8 cellular contexts compared by ENCODE assay signal in the genomic region with DNA sequence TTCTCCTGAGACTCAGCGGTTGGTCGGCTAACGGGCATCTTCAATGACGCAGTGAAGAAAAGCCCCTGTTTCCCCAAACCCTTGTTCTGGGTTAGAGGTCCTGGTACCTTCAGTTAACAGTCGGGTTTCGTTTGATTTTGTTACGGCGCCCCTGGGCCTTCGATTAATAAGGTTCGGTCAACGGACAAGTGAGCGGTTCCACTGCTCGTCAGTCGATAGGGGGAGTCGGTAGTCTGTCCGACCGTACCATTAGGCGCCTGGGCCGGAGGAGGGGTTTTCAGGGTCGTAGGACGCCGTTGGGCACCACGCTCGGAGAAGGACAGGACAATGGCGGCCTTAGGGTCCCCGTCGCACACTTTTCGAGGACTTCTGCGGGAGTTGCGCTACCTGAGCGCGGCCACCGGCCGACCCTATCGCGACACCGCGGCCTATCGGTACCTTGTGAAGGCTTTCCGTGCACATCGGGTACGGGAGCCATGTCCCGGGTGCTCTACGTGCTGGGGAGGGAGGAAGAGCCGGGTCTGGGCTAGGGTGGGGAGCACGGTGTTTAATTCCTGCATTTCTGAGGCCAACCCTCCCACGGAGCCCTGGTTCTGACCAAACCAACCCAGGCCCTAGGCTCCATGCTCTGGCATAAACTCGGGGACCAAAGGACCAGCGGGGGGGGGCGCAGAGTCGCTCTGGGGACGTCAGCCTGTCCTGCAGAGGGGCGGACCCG. TPM values are rescaled to one million over a fixed set of nuclear protein-coding genes. Genes with fewer than 3 reads are reported as not detected.
DNase-seq lines count a peak whose midpoint lies in the region; ATAC-seq, FAIRE-seq and TF ChIP-seq lines count a peak whose summit lies in the region.

A gene with protein sequence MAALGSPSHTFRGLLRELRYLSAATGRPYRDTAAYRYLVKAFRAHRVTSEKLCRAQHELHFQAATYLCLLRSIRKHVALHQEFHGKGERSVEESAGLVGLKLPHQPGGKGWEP (plus strand): TSS at position 280 of the 718 bp plus-strand sequence. CDS start 48 bp downstream, at position 328.

- WGBS in adrenal gland, 4 donors: 0 to 1% (median 0%) methylated on average over 25 to 54 of the region's 54 CpGs

- H3K27ac ChIP-seq in adrenal gland (peak within 1 kb of the TSS; percentile 93 to 100 (median 100)), upper lobe of right lung (peak within 1 kb of the TSS; percentile 100)

- peak; percentile 21 for TF ChIP-seq POLR2A in GM12891 (IDR thresholded peaks at IDR 0.05; ENCODE audit: low read depth, low read length)
- TF ChIP-seq POLR2A in adrenal gland (IDR thresholded peaks at IDR 0.05): peak; percentile 54 to 82

- peak in 5 of 6 experiments; percentile 42 to 67 (median 50) for TF ChIP-seq CTCF in adrenal gland (IDR thresholded peaks at IDR 0.05)
- TF ChIP-seq CTCF in progenitor cell of endocrine pancreas (IDR thresholded peaks at IDR 0.05; ENCODE audit: unreplicated experiment): peak; percentile 31
- peak; percentile 57 for TF ChIP-seq CTCF in upper lobe of right lung (IDR thresholded peaks at IDR 0.05)

- H3K36me3 Mint-ChIP-seq in progenitor cell of endocrine pancreas (ENCODE audit: insufficient read depth): peaks cover 9% of the 10 kb centered on the region

- peak; percentile 89 for FAIRE-seq in GM12891 (lab: Jason Lieb, UNC)

- H3K36me3 ChIP-seq in adrenal gland (replicated peaks in 1 of 2): peaks cover 0 to 10% of the 10 kb centered on the region in 2 donors
- H3K36me3 ChIP-seq in upper lobe of right lung: peaks cover 11% of the 10 kb centered on the region

- H3K4me3 ChIP-seq in adrenal gland (peak within 1 kb of the TSS; percentile 49 to 88 (median 68)), upper lobe of right lung (peak within 1 kb of the TSS; percentile 90)

- no peaks in the 10 kb centered on the region for H3K27me3 Mint-ChIP-seq in progenitor cell of endocrine pancreas

- no peaks in the 10 kb centered on the region for H3K27me3 ChIP-seq in adrenal gland
- H3K27me3 ChIP-seq in upper lobe of right lung: no peaks in the 10 kb centered on the region

- peaks cover 5% of the 10 kb centered on the region for H3K9me3 Mint-ChIP-seq in progenitor cell of endocrine pancreas (ENCODE audit: low read depth)

- ATAC-seq in HG02763 (IDR thresholded peaks at IDR 0.05; ENCODE audit: unreplicated experiment) (peak; percentile 40), left cardiac atrium (peak; percentile 85 to 87), upper lobe of right lung (peak; percentile 85)

- H3K9me3 ChIP-seq in adrenal gland (replicated peaks in 1 of 3) (no peaks in the 10 kb centered on the region), upper lobe of right lung (no peaks in the 10 kb centered on the region)

- peak within 1 kb of the TSS; percentile 94 for H3K4me3 Mint-ChIP-seq in progenitor cell of endocrine pancreas (ENCODE audit: low read depth)

- DNase-seq in GM12891 (ENCODE audit: insufficient read length, low spot score): peak; percentile 47
- peak; percentile 91 to 98 (median 97) for DNase-seq in NCI-H1417 (lab: John Stamatoyannopoulos, UW)
- peak; percentile 95 for DNase-seq in SW480 (ENCODE audit: low spot score)
- peak; percentile 93 to 97 (median 96) for DNase-seq in adrenal gland
- peak; percentile 95 for DNase-seq in left cardiac atrium
- DNase-seq in progenitor cell of endocrine pancreas (ENCODE audit: low spot score, unreplicated experiment): peak; percentile 78
- DNase-seq in upper lobe of right lung: peak; percentile 94

- H3K4me1 ChIP-seq in adrenal gland (replicated peaks in 1 of 2): peaks cover 4 to 11% of the 10 kb centered on the region in 2 donors
- H3K4me1 ChIP-seq in upper lobe of right lung: peaks cover 6% of the 10 kb centered on the region

- H3K4me1 Mint-ChIP-seq in progenitor cell of endocrine pancreas (ENCODE audit: low read depth): peaks cover 11% of the 10 kb centered on the region

- intact Hi-C loops in adrenal gland (cut with DNase I) (loop anchor here in 1 of 2 donors (2.0 kb wide), 1 partner anchor 18 kb away; a partner anchor contains a TSS), left cardiac atrium (cut with DNase I) (loop anchor here in 1 of 2 donors (2.0 kb wide), 1 partner anchor 18 kb away; a partner anchor contains a TSS), upper lobe of right lung (cut with DNase I) (no loop called here)

- H3K27ac Mint-ChIP-seq in progenitor cell of endocrine pancreas: peak within 1 kb of the TSS; percentile 100

TF ChIP-seq in GM12891, 5 proteins besides CTCF, POLR2A, EP300 and RAD21:
- no peak for TF ChIP-seq POLR2AphosphoS5 (IDR thresholded peaks at IDR 0.05; ENCODE audit: low read depth, low read length)
- TF ChIP-seq PAX5 (IDR thresholded peaks at IDR 0.05; ENCODE audit: insufficient read depth, low read length, severe bottlenecking): no peak
- TF ChIP-seq SPI1 (IDR thresholded peaks at IDR 0.05; ENCODE audit: low read depth, low read length): no peak
- peak; percentile 70 for TF ChIP-seq POU2F2 (IDR thresholded peaks at IDR 0.05; ENCODE audit: low read depth, low read length)
- TF ChIP-seq TAF1 (IDR thresholded peaks at IDR 0.05; ENCODE audit: low read depth, low read length): peak; percentile 86

RNA-seq across cellular contexts. Expression of the gene that starts here (rescaled TPM):
- polyA plus RNA-seq in GM12891 (2012; ENCODE audit: low read depth, missing spikeins): 13.7 TPM
- 10 to 100 TPM in 7 of 8 donors, 1 to 10 TPM in 1; 10.0 to 29.5 (median 20.2) TPM for total RNA-seq in adrenal gland
- 10 to 100 TPM; 14.9 to 98.6 (median 50.0) TPM for polyA plus RNA-seq in adrenal gland
- 10 to 100 TPM; 32.3 to 38.2 TPM for total RNA-seq in left cardiac atrium
- total RNA-seq in progenitor cell of endocrine pancreas: 17.9 and 18.6 TPM in 2 replicates
- total RNA-seq in upper lobe of right lung: 11.4 TPM

Comparison
In these comparisons a context has a peak if more than half of its experiments do, and no peak if none do; other contexts are left out.
1. Peak in every context shown above with its lines: DNase-seq, ATAC-seq, H3K4me3 ChIP-seq and H3K27ac ChIP-seq.
2. DNase-seq: peak in every context shown above with its lines; median percentile 97 in NCI-H1417; 96 in adrenal gland; 95 in SW480; 95 in left cardiac atrium; 94 in upper lobe of right lung; 78 in progenitor cell of endocrine pancreas; 47 in GM12891.